ENCODE assay signal across 26 cellular contexts in genomic region chrX:10169180-10169579, GRCh38.
"Had no signal": no experiment of that assay in that cellular context is flagged by ENCODE, and none has a peak within 500 bp of the region (broad histone marks: within the 10 kb centered on the region; RNA-seq: fewer than 3 reads in every experiment).

No MANE protein-coding gene starts in this region.

- H3K36me3 Mint-ChIP-seq: activated naive CD8-positive, alpha-beta T cell treated with anti-CD3 and anti-CD28 coated beads, Interleukin-2, amount 10 ng/mL, durations not matched to agents 7 days and 5 days had no signal

- H3K4me3 ChIP-seq: colonic mucosa, skin epidermis, stomach, testis, upper lobe of left lung had no signal

- H3K27ac ChIP-seq: brain microvascular endothelial cell, colonic mucosa, epithelial cell of prostate, foreskin keratinocyte, skin epidermis, stomach, testis, upper lobe of left lung had no signal

- H3K36me3 ChIP-seq: brain microvascular endothelial cell, colonic mucosa, stomach, upper lobe of left lung had no signal

- H3K9me3 ChIP-seq: colonic mucosa, stomach, testis, upper lobe of left lung had no signal

- H3K9me3 Mint-ChIP-seq: activated B cell treated with CpG ODN at 0.5 μM for 24 hours; activated CD4-positive, alpha-beta T cell treated with anti-CD3 and anti-CD28 coated beads, Interleukin-2, amount 10 ng/mL, durations not matched to agents 24 days and 14 days; activated CD8-positive, alpha-beta T cell treated with anti-CD3 and anti-CD28 coated beads for 36 hours; activated naive CD8-positive, alpha-beta T cell treated with anti-CD3 and anti-CD28 coated beads, Interleukin-2, amount 10 ng/mL, durations not matched to agents 7 days and 5 days; activated T-helper 2 cell treated with anti-CD3 and anti-CD28 coated beads, Interferon-gamma antibody, Interleukin-2, Interleukin-4, amounts not matched to agents 10 μg/mL and 5 μg/mL and 100 μg/mL, durations not matched to agents 14 hours and 24 hours and 36 hours; central memory CD8-positive, alpha-beta T cell had no signal

- H3K4me1 ChIP-seq: colonic mucosa, foreskin keratinocyte, testis had no signal

- H3K27me3 ChIP-seq: brain microvascular endothelial cell, foreskin keratinocyte, testis, upper lobe of left lung had no signal

- DNase-seq: activated B cell treated with CpG ODN at 0.5 μM for 24 hours; activated CD4-positive, alpha-beta T cell treated with anti-CD3 and anti-CD28 coated beads, Interleukin-2, amount 10 ng/mL, durations not matched to agents 24 days and 14 days; activated CD8-positive, alpha-beta T cell treated with anti-CD3 and anti-CD28 coated beads for 36 hours; activated naive CD4-positive, alpha-beta T cell treated with Interleukin-2 at 50 U/mL for 16 hours; activated naive CD8-positive, alpha-beta T cell treated with anti-CD3 and anti-CD28 coated beads, Interleukin-2, amount 10 ng/mL, durations not matched to agents 7 days and 5 days; activated T-cell treated with anti-CD3 and anti-CD28 coated beads, Interleukin-2, amount 50 U/mL, for 1 hour; aorta; brain microvascular endothelial cell; colonic mucosa; endodermal cell; foreskin keratinocyte; glutamatergic neuron; hippocampal formation; midbrain; right cardiac atrium; stimulated activated CD4-positive, alpha-beta T cell treated with anti-CD3 and anti-CD28 coated beads, Interleukin-15, amount 100 ng/mL, for 24 hours; stimulated activated CD4-positive, alpha-beta T cell treated with anti-CD3 and anti-CD28 coated beads, Interleukin-4, amount 100 ng/mL, for 1 hour; stomach; testis; upper lobe of left lung had no signal

- FAIRE-seq: islet of Langerhans had no signal

- H3K4me1 Mint-ChIP-seq: central memory CD8-positive, alpha-beta T cell had no signal

- H3K4me3 Mint-ChIP-seq: activated B cell treated with CpG ODN at 0.5 μM for 24 hours; activated CD4-positive, alpha-beta T cell treated with anti-CD3 and anti-CD28 coated beads, Interleukin-2, amount 10 ng/mL, durations not matched to agents 24 days and 14 days; activated CD8-positive, alpha-beta T cell treated with anti-CD3 and anti-CD28 coated beads for 36 hours; activated naive CD8-positive, alpha-beta T cell treated with anti-CD3 and anti-CD28 coated beads, Interleukin-2, amount 10 ng/mL, durations not matched to agents 7 days and 5 days; central memory CD8-positive, alpha-beta T cell; endodermal cell had no signal

- H3K27me3 Mint-ChIP-seq: activated B cell treated with CpG ODN at 0.5 μM for 24 hours, progenitor cell of endocrine pancreas had no signal

- H3K27ac Mint-ChIP-seq: activated B cell treated with CpG ODN at 0.5 μM for 24 hours; activated CD4-positive, alpha-beta T cell treated with anti-CD3 and anti-CD28 coated beads, Interleukin-2, amount 10 ng/mL, durations not matched to agents 24 days and 14 days; activated CD8-positive, alpha-beta T cell treated with anti-CD3 and anti-CD28 coated beads for 36 hours; activated naive CD8-positive, alpha-beta T cell treated with anti-CD3 and anti-CD28 coated beads, Interleukin-2, amount 10 ng/mL, durations not matched to agents 7 days and 5 days; activated T-helper 2 cell treated with anti-CD3 and anti-CD28 coated beads, Interferon-gamma antibody, Interleukin-2, Interleukin-4, amounts not matched to agents 10 μg/mL and 5 μg/mL and 100 μg/mL, durations not matched to agents 14 hours and 24 hours and 36 hours; endodermal cell; progenitor cell of endocrine pancreas had no signal
